In genomic region chr6:357791-358341, GRCh38 we compare ENCODE assay signal across 31 cellular contexts. TPM values are rescaled to one million over a fixed set of nuclear protein-coding genes. Genes with fewer than 3 reads are reported as not detected.
DNase-seq lines count a peak whose midpoint lies in the region; ATAC-seq and TF ChIP-seq lines count a peak whose summit lies in the region.
"Had no signal": no experiment of that assay in that cellular context is flagged by ENCODE, and none has a peak within 500 bp of the region (broad histone marks: within the 10 kb centered on the region; RNA-seq: fewer than 3 reads in every experiment).

No MANE protein-coding gene starts in this region.

- no peak overlapping the region for H2AFZ ChIP-seq in hepatocyte
- H2AFZ ChIP-seq: parathyroid adenoma had no signal

- intact Hi-C loops in activated B cell treated with CpG ODN at 0.5 μM for 24 hours (cut with micrococcal nuclease) = loop anchor here (2.0 kb wide), 1 partner anchor 21 kb away; no protein-coding TSS in a partner anchor
- intact Hi-C loops in activated naive CD4-positive, alpha-beta T cell treated with anti-CD3 and anti-CD28 coated beads for 36 hours (cut with micrococcal nuclease) = no loop called here

- CTCF ChIA-PET in activated B cell treated with CpG ODN at 0.5 μM for 24 hours (lab: Charles Lee) = interaction anchor here (1.5 kb wide), 1 partner anchor 18 kb away, joined by 4 read pairs; no protein-coding TSS in a partner anchor
- CTCF ChIA-PET in activated naive CD4-positive, alpha-beta T cell treated with anti-CD3 and anti-CD28 coated beads for 36 hours (lab: Charles Lee) = no interaction called here

- peak; percentile 2 for TF ChIP-seq POLR2A in GM15510 (IDR thresholded peaks at IDR 0.05; ENCODE audit: borderline replicate concordance, extremely low read depth, insufficient read length)

- H3K4me3 Mint-ChIP-seq in activated B cell treated with CpG ODN at 0.5 μM for 24 hours (peak overlapping the region; percentile 60), immature natural killer cell (peak overlapping the region in 4 of 5 donors; percentile 64 to 79 (median 74))
- no peak overlapping the region for H3K4me3 Mint-ChIP-seq in stimulated activated effector memory CD8-positive, alpha-beta T cell treated with anti-CD3 and anti-CD28 coated beads, Interleukin-12 subunit alpha, Interleukin-12 subunit beta, amount 100 ng/mL, for 72 hours
- H3K4me3 Mint-ChIP-seq in activated naive CD4-positive, alpha-beta T cell treated with anti-CD3 and anti-CD28 coated beads for 36 hours = no peak overlapping the region
- H3K4me3 Mint-ChIP-seq: activated CD8-positive, alpha-beta T cell treated with anti-CD3 and anti-CD28 coated beads for 36 hours; activated naive CD4-positive, alpha-beta T cell treated with anti-CD3 and anti-CD28 coated beads, Interleukin-2, amount 10 ng/mL, durations not matched to agents 7 days and 5 days; activated T-helper 1 cell treated with anti-CD3 and anti-CD28 coated beads, Interleukin-12 subunit alpha, Interleukin-12 subunit beta, Interleukin-2, Interleukin-4 antibody, amounts not matched to agents 30 ng/mL and 10 ng/mL and 1 ng/mL, durations not matched to agents 14 hours and 24 hours and 36 hours; H9; neural crest cell; T-helper 2 cell treated with Interferon-gamma antibody and Interleukin-4, amounts not matched to agents 5 μg/mL and 100 μg/mL, for 36 hours had no signal

- H3K27me3 Mint-ChIP-seq in activated B cell treated with CpG ODN at 0.5 μM for 24 hours (no peaks in the 10 kb centered on the region), immature natural killer cell (ENCODE audit: low read depth in 3 of 3) (peaks cover 0 to 4% (median 0%) of the 10 kb centered on the region in 3 donors)
- no peaks in the 10 kb centered on the region for H3K27me3 Mint-ChIP-seq in activated naive CD4-positive, alpha-beta T cell treated with anti-CD3 and anti-CD28 coated beads for 36 hours (ENCODE audit: low read depth)
- H3K27me3 Mint-ChIP-seq: activated CD8-positive, alpha-beta T cell treated with anti-CD3 and anti-CD28 coated beads for 36 hours had no signal

- H3K27me3 ChIP-seq in hepatocyte = no peaks in the 10 kb centered on the region
- H3K27me3 ChIP-seq: transverse colon had no signal

- H3K36me3 Mint-ChIP-seq in activated B cell treated with CpG ODN at 0.5 μM for 24 hours (ENCODE audit: low read depth) (peaks cover 6% of the 10 kb centered on the region), immature natural killer cell (peaks cover 0 to 11% (median 0%) of the 10 kb centered on the region in 3 donors)
- peaks cover 18% of the 10 kb centered on the region for H3K36me3 Mint-ChIP-seq in stimulated activated effector memory CD8-positive, alpha-beta T cell treated with anti-CD3 and anti-CD28 coated beads, Interleukin-12 subunit alpha, Interleukin-12 subunit beta, amount 100 ng/mL, for 72 hours
- H3K36me3 Mint-ChIP-seq in activated naive CD4-positive, alpha-beta T cell treated with anti-CD3 and anti-CD28 coated beads for 36 hours (ENCODE audit: low read depth) = no peaks in the 10 kb centered on the region

- 77% methylated on average over 13 of the region's 13 CpGs for WGBS in hepatocyte (ENCODE audit: low lambda C conversion rate, missing lambda C conversion rate)

- peaks cover 77% of the 10 kb centered on the region for H3K4me1 Mint-ChIP-seq in activated B cell treated with CpG ODN at 0.5 μM for 24 hours
- peaks cover 30 to 37% of the 10 kb centered on the region in 2 donors for H3K4me1 Mint-ChIP-seq in immature natural killer cell
- H3K4me1 Mint-ChIP-seq in stimulated activated effector memory CD8-positive, alpha-beta T cell treated with anti-CD3 and anti-CD28 coated beads, Interleukin-12 subunit alpha, Interleukin-12 subunit beta, amount 100 ng/mL, for 72 hours = peaks cover 26% of the 10 kb centered on the region
- H3K4me1 Mint-ChIP-seq in activated naive CD4-positive, alpha-beta T cell treated with anti-CD3 and anti-CD28 coated beads for 36 hours (ENCODE audit: low read depth) = peaks cover 8% of the 10 kb centered on the region
- H3K4me1 Mint-ChIP-seq: H9 had no signal

- no peaks in the 10 kb centered on the region for H3K4me1 ChIP-seq in hepatocyte (ENCODE audit: insufficient read depth)
- H3K4me1 ChIP-seq: parathyroid adenoma, transverse colon had no signal

- TF ChIP-seq CTCF in activated B cell treated with CpG ODN at 0.5 μM for 24 hours (IDR thresholded peaks at IDR 0.05) (no peak), hepatocyte (IDR thresholded peaks at IDR 0.05; ENCODE audit: poor library complexity) (no peak)

- no peaks in the 10 kb centered on the region for H3K36me3 ChIP-seq in hepatocyte (replicated peaks; ENCODE audit: insufficient read depth, low read depth)
- H3K36me3 ChIP-seq: transverse colon had no signal

- H3K9me2 ChIP-seq in hepatocyte (replicated peaks; ENCODE audit: insufficient read depth) = no peaks in the 10 kb centered on the region

- no peak overlapping the region for H3K4me2 ChIP-seq in hepatocyte

- peaks cover 5% of the 10 kb centered on the region for H3K9me3 ChIP-seq in hepatocyte (ENCODE audit: low read depth)
- H3K9me3 ChIP-seq: transverse colon had no signal

- POLR2A ChIA-PET in activated B cell treated with CpG ODN at 0.5 μM for 24 hours (lab: Charles Lee) = interaction anchor here (0.6 to 1.5 kb wide), 6 partner anchors 17 to 140 kb away, joined by 3 to 12 read pairs (median 3); partner anchors contain the start of gene IRF4

- no peak for ATAC-seq in activated B cell treated with CpG ODN at 0.5 μM for 24 hours (ENCODE audit: low read depth)
- ATAC-seq in stimulated activated effector memory CD8-positive, alpha-beta T cell treated with anti-CD3 and anti-CD28 coated beads, Interleukin-12 subunit alpha, Interleukin-12 subunit beta, amount 100 ng/mL, for 72 hours = no peak
- no peak for ATAC-seq in GM18519 (IDR thresholded peaks at IDR 0.05; ENCODE audit: low FRiP score, unreplicated experiment)

- no peaks in the 10 kb centered on the region for H3K9me3 Mint-ChIP-seq in activated B cell treated with CpG ODN at 0.5 μM for 24 hours
- peaks cover 0 to 4% (median 0%) of the 10 kb centered on the region in 6 donors for H3K9me3 Mint-ChIP-seq in immature natural killer cell
- H3K9me3 Mint-ChIP-seq in stimulated activated effector memory CD8-positive, alpha-beta T cell treated with anti-CD3 and anti-CD28 coated beads, Interleukin-12 subunit alpha, Interleukin-12 subunit beta, amount 100 ng/mL, for 72 hours = peaks cover 4% of the 10 kb centered on the region
- H3K9me3 Mint-ChIP-seq in activated naive CD4-positive, alpha-beta T cell treated with anti-CD3 and anti-CD28 coated beads for 36 hours = peaks cover 4% of the 10 kb centered on the region
- H3K9me3 Mint-ChIP-seq: activated CD8-positive, alpha-beta T cell treated with anti-CD3 and anti-CD28 coated beads for 36 hours; T-helper 2 cell treated with Interferon-gamma antibody and Interleukin-4, amounts not matched to agents 5 μg/mL and 100 μg/mL, for 36 hours had no signal

- peak overlapping the region; percentile 93 for H3K27ac Mint-ChIP-seq in activated B cell treated with CpG ODN at 0.5 μM for 24 hours
- H3K27ac Mint-ChIP-seq in immature natural killer cell = peak overlapping the region; percentile 63 to 93 (median 79)
- H3K27ac Mint-ChIP-seq in stimulated activated effector memory CD8-positive, alpha-beta T cell treated with anti-CD3 and anti-CD28 coated beads, Interleukin-12 subunit alpha, Interleukin-12 subunit beta, amount 100 ng/mL, for 72 hours = peak overlapping the region; percentile 39
- H3K27ac Mint-ChIP-seq in activated naive CD4-positive, alpha-beta T cell treated with anti-CD3 and anti-CD28 coated beads for 36 hours = no peak overlapping the region
- H3K27ac Mint-ChIP-seq: activated naive CD4-positive, alpha-beta T cell treated with anti-CD3 and anti-CD28 coated beads, Interleukin-2, amount 10 ng/mL, durations not matched to agents 7 days and 5 days; T-helper 2 cell treated with Interferon-gamma antibody and Interleukin-4, amounts not matched to agents 5 μg/mL and 100 μg/mL, for 36 hours had no signal

- no peak overlapping the region for H3K4me3 ChIP-seq in hepatocyte
- H3K4me3 ChIP-seq: transverse colon had no signal

- no peak for DNase-seq in activated B cell treated with CpG ODN at 0.5 μM for 24 hours
- DNase-seq in immature natural killer cell = no peak
- DNase-seq in stimulated activated effector memory CD8-positive, alpha-beta T cell treated with anti-CD3 and anti-CD28 coated beads, Interleukin-12 subunit alpha, Interleukin-12 subunit beta, amount 100 ng/mL, for 72 hours (ENCODE audit: low spot score in 2 of 2) = no peak
- no peak for DNase-seq in activated naive CD4-positive, alpha-beta T cell treated with anti-CD3 and anti-CD28 coated beads for 36 hours
- DNase-seq in hepatocyte (ENCODE audit: low spot score) = no peak
- DNase-seq: activated CD4-positive, alpha-beta T cell treated with anti-CD3 and anti-CD28 coated beads for 1 hour; activated CD8-positive, alpha-beta memory T cell treated with anti-CD3 and anti-CD28 coated beads, Interleukin-2, amount 50 U/mL, for 48 hours; activated CD8-positive, alpha-beta T cell treated with anti-CD3 and anti-CD28 coated beads for 36 hours; activated naive CD4-positive, alpha-beta T cell treated with anti-CD3 and anti-CD28 coated beads, Interleukin-2, amount 10 ng/mL, durations not matched to agents 7 days and 5 days; amygdala; C1 segment of cervical spinal cord; DMS79 treated with DMSO at 0.1 percent for 48 hours; effector CD4-positive, alpha-beta T cell; GF-D8; H9; hypothalamus; NCI-H1417; NCI-H2029 treated with DMSO at 0.1 percent for 48 hours; NCI-H524; NK-92 treated with Interleukin-12 subunit alpha and Interleukin-12 subunit beta, amount 100 ng/mL, for 24 hours; SHP77 treated with DMSO at 0.1 percent for 48 hours; stimulated activated CD4-positive, alpha-beta T cell treated with anti-CD3 and anti-CD28 coated beads, Interleukin-2, amount 100 ng/mL, for 24 hours; transverse colon had no signal

- H3K79me2 ChIP-seq in hepatocyte = no peaks in the 10 kb centered on the region
- H3K79me2 ChIP-seq: parathyroid adenoma had no signal

- no peaks in the 10 kb centered on the region for H4K20me1 ChIP-seq in hepatocyte (ENCODE audit: insufficient read depth, poor library complexity, severe bottlenecking)

- H3K27ac ChIP-seq in hepatocyte = no peak overlapping the region
- H3K27ac ChIP-seq: epithelial cell of prostate, HL-60, parathyroid adenoma, transverse colon had no signal

RNA-seq across cellular contexts. Expression of gene IRF4, which starts 33.7 kb away (rescaled TPM):
- total RNA-seq in activated B cell treated with CpG ODN at 0.5 μM for 24 hours (417 and 426 TPM in 2 replicates), hepatocyte (0.23 and 0.44 TPM in 2 replicates)
- polyA plus RNA-seq in immature natural killer cell (under 1 TPM; 0.41 to 0.98 (median 0.51) TPM), hepatocyte (0.02 TPM in 1 of 2 replicates, not detected in the other)
- total RNA-seq in activated naive CD4-positive, alpha-beta T cell treated with anti-CD3 and anti-CD28 coated beads for 36 hours = 100 to 1,000 TPM; 500 to 504 TPM

Comparison
In these comparisons a context has a peak if more than half of its experiments do, and no peak if none do; other contexts are left out.
1. H3K4me3 Mint-ChIP-seq: peak in activated B cell treated with CpG ODN at 0.5 μM for 24 hours (single experiment) and immature natural killer cell (4 of 5); none in stimulated activated effector memory CD8-positive, alpha-beta T cell treated with anti-CD3 and anti-CD28 coated beads, Interleukin-12 subunit alpha, Interleukin-12 subunit beta, amount 100 ng/mL, for 72 hours (single experiment) and activated naive CD4-positive, alpha-beta T cell treated with anti-CD3 and anti-CD28 coated beads for 36 hours (single experiment).
2. RNA of gene IRF4, which starts 33.7 kb away (total RNA-seq): 500 to 504 TPM in activated naive CD4-positive, alpha-beta T cell treated with anti-CD3 and anti-CD28 coated beads for 36 hours and 417 to 426 TPM in activated B cell treated with CpG ODN at 0.5 μM for 24 hours; 0.23 to 0.44 TPM in hepatocyte; every median in the first group is over 100 times any median in the second.